13 cellular contexts compared by ENCODE assay signal in genomic region chrX:41110801-41111625, GRCh38. TPM values are rescaled to one million over a fixed set of nuclear protein-coding genes. Genes with fewer than 3 reads are reported as not detected.
A peak's percentile ranks its signal among the peaks of the same experiment; 100 is the strongest.
DNase-seq lines count a peak whose midpoint lies in the region; ATAC-seq, FAIRE-seq and TF ChIP-seq lines count a peak whose summit lies in the region.
"Had no signal": no experiment of that assay in that cellular context is flagged by ENCODE, and none has a peak within 500 bp of the region (broad histone marks: within the 10 kb centered on the region; RNA-seq: fewer than 3 reads in every experiment).

No MANE protein-coding gene starts in this region.

- no peak overlapping the region for H3K4me2 ChIP-seq in GM12878 (ENCODE audit: control insufficient read depth, insufficient read depth)

- H3K27ac Mint-ChIP-seq in IgD-negative memory B cell (peak overlapping the region in 2 of 3 donors; percentile 11 to 81), nephron (peak overlapping the region in 2 of 3 experiments; percentile 0 to 55)

- H3K4me3 ChIP-seq in GM12878: no peak overlapping the region

- DNase-seq in DMS 273 (lab: John Stamatoyannopoulos, UW; ENCODE audit: unreplicated experiment) (peak; percentile 50), DMS 273 treated with DMSO at 0.1 percent for 48 hours (lab: John Stamatoyannopoulos, UW) (no peak), GM12878 (ENCODE audit: low read depth, low spot score) (no peak), ureter (ENCODE audit: low spot score) (no peak)
- no peak for DNase-seq in activated effector memory CD4-positive, alpha-beta T cell treated with anti-CD3 and anti-CD28 coated beads, Interleukin-2, amount 50 U/mL, for 16 hours
- DNase-seq: H7 had no signal

- RAD21 ChIA-PET in GM12878 (lab: Charles Lee; ENCODE audit: unreplicated experiment): interaction anchor here (1.1 to 9.1 kb wide), 6 partner anchors 11 to 459 kb away, joined by 3 to 78 read pairs (median 8); partner anchors contain the start of gene USP9X

- H4K20me1 ChIP-seq in GM12878 (ENCODE audit: control insufficient read depth, insufficient read depth): peaks cover 8% of the 10 kb centered on the region; the same call in 1 of the 2 replicates

- no peak for TF ChIP-seq POLR2A in GM12878 (IDR thresholded peaks at IDR 0.05; ENCODE audit: low read depth, low read length)

- CTCF ChIA-PET in GM12878 (lab: Yijun Ruan, JAX): interaction anchor here (1.1 to 2.6 kb wide), 6 partner anchors 9 to 567 kb away, joined by 3 to 13 read pairs (median 5); no protein-coding TSS in a partner anchor

- H3K27me3 ChIP-seq in GM12878 (replicated peaks in 1 of 2; ENCODE audit: control insufficient read depth in 2 of 2, insufficient read depth in 2 of 2, low read length in 1 of 2): no peaks in the 10 kb centered on the region

- no peak for TF ChIP-seq RAD21 in GM12878 (IDR thresholded peaks at IDR 0.05; ENCODE audit: insufficient read depth, low read depth, low read length)

- intact Hi-C loops in GM12878 (cut with micrococcal nuclease; ENCODE audit: unreplicated experiment): loop anchor here (5.0 to 10.0 kb wide), 2 partner anchors 319 to 566 kb away; no protein-coding TSS in a partner anchor

- H3K79me2 ChIP-seq in GM12878 (ENCODE audit: control insufficient read depth, insufficient read depth, low read length): peaks cover 84% of the 10 kb centered on the region

- POLR2A ChIA-PET in GM12878 (lab: Charles Lee): interaction anchor here (1.4 to 2.7 kb wide), 2 partner anchors 21 to 25 kb away, joined by 4 to 16 read pairs; partner anchors contain the start of gene USP9X

- peaks cover 0 to 4% of the 10 kb centered on the region in 2 experiments; a peak in 1 of 4 replicates for H3K36me3 ChIP-seq in GM12878 (ENCODE audit: control insufficient read depth in 2 of 2, insufficient read depth in 2 of 2, low read length in 1 of 2)

- no peak for TF ChIP-seq CTCF in GM12878 (IDR thresholded peaks at IDR 0.05 in 2 of 3, conservative IDR thresholded peaks at IDR 0.05 in 1 of 3; ENCODE audit: control insufficient read depth in 2 of 3, extremely low read depth in 1 of 3, insufficient read depth in 1 of 3, low read depth in 3 of 3, low read length in 3 of 3)
- no peak for TF ChIP-seq CTCF in nephron (IDR thresholded peaks at IDR 0.05; ENCODE audit: unreplicated experiment in 3 of 3)

- no peak overlapping the region for H3K27ac ChIP-seq in GM12878 (ENCODE audit: control insufficient read depth, insufficient read depth)
- H3K27ac ChIP-seq: 22Rv1 had no signal

- H3K4me1 Mint-ChIP-seq in IgD-negative memory B cell (peaks cover 49 to 62% (median 60%) of the 10 kb centered on the region in 3 donors), nephron (peaks cover 45% of the 10 kb centered on the region)

- no peak overlapping the region for H2AFZ ChIP-seq in GM12878 (ENCODE audit: control insufficient read depth, low read depth, low read length)

- peaks cover 3% of the 10 kb centered on the region for H3K36me3 Mint-ChIP-seq in IgD-negative memory B cell
- peaks cover 6% of the 10 kb centered on the region for H3K36me3 Mint-ChIP-seq in nephron (ENCODE audit: low read depth)

- ATAC-seq in GM12878: no peak
- ATAC-seq in GM21737 (IDR thresholded peaks at IDR 0.05; ENCODE audit: unreplicated experiment): no peak

- BruUV-seq in GM12878 (replicated peaks; lab: Mats Ljungman, UMichigan): TSS peak; percentile 14

- H3K4me3 Mint-ChIP-seq in IgD-negative memory B cell (peak overlapping the region in 3 of 4 donors; percentile 1 to 15 (median 2)), nephron (no peak overlapping the region)

- H3K9me3 Mint-ChIP-seq in IgD-negative memory B cell (peaks cover 0 to 5% (median 0%) of the 10 kb centered on the region in 3 donors), nephron (peaks cover 11% of the 10 kb centered on the region)

- H3K9ac ChIP-seq in GM12878 (ENCODE audit: control insufficient read depth, insufficient read depth, low read length): no peak overlapping the region

- peaks cover 4% of the 10 kb centered on the region; the same call in 1 of the 2 replicates for H3K4me1 ChIP-seq in GM12878 (ENCODE audit: control insufficient read depth, insufficient read depth, low read length)

- SMC1A ChIA-PET in GM12878 (lab: Charles Lee; ENCODE audit: uncharacterized antibody, unreplicated experiment): interaction anchor here (0.7 to 10.2 kb wide), 11 partner anchors 15 to 567 kb away, joined by 3 to 109 read pairs (median 7); no protein-coding TSS in a partner anchor

- no peak for TF ChIP-seq EP300 in GM12878 (IDR thresholded peaks at IDR 0.05; ENCODE audit: borderline replicate concordance in 1 of 2, control insufficient read depth in 1 of 2, low read depth in 2 of 2, low read length in 2 of 2)

- in situ Hi-C loops in GM12878 (cut with MboI): loop anchor here (10.0 kb wide), 1 partner anchor 466 kb away; the partner anchor contains the start of gene CXorf38

- H3K9me3 ChIP-seq in GM12878 (replicated peaks; ENCODE audit: control insufficient read depth, insufficient read depth, low read length): peaks cover 4% of the 10 kb centered on the region; the same call in 2 of the 3 replicates

- no peak for FAIRE-seq in GM12878 (lab: Jason Lieb, UNC)
- FAIRE-seq: endometrium, G401.6, keratinocyte had no signal

- 70% methylated on average over 7 of the region's 7 CpGs for WGBS in GM12878 (ENCODE audit: insufficient coverage, insufficient replicate concordance, low lambda C conversion rate, missing lambda C conversion rate)

- H3K27me3 Mint-ChIP-seq in IgD-negative memory B cell (no peaks in the 10 kb centered on the region), nephron (ENCODE audit: low read depth) (no peaks in the 10 kb centered on the region)

TF ChIP-seq in GM12878, 131 proteins besides CTCF, POLR2A, EP300 and RAD21:
- no peak for TF ChIP-seq SMAD5 (IDR thresholded peaks at IDR 0.05; ENCODE audit: low read depth)
- TF ChIP-seq HDGF (IDR thresholded peaks at IDR 0.05): no peak
- no peak for TF ChIP-seq ETV6 (conservative IDR thresholded peaks at IDR 0.05 in 1 of 2, IDR thresholded peaks at IDR 0.05 in 1 of 2; ENCODE audit: borderline replicate concordance in 1 of 2, low read depth in 1 of 2)
- TF ChIP-seq CHD2 (IDR thresholded peaks at IDR 0.05; ENCODE audit: borderline replicate concordance, low read depth, low read length): no peak
- TF ChIP-seq IKZF2 (IDR thresholded peaks at IDR 0.05): no peak
- TF ChIP-seq STAT3 (IDR thresholded peaks at IDR 0.05; ENCODE audit: low read depth, low read length): no peak
- TF ChIP-seq TBL1XR1 (IDR thresholded peaks at IDR 0.05; ENCODE audit: low read depth, low read length): no peak
- no peak for TF ChIP-seq TCF7 (IDR thresholded peaks at IDR 0.05; ENCODE audit: borderline replicate concordance)
- no peak for TF ChIP-seq LARP7 (IDR thresholded peaks at IDR 0.05)
- no peak for TF ChIP-seq RCOR1 (conservative IDR thresholded peaks at IDR 0.05; ENCODE audit: low read depth, low read length)
- TF ChIP-seq DPF2 (IDR thresholded peaks at IDR 0.05): no peak
- TF ChIP-seq STAT1 (conservative IDR thresholded peaks at IDR 0.05): no peak
- no peak for TF ChIP-seq SREBF1 (IDR thresholded peaks at IDR 0.05; ENCODE audit: low read length)
- no peak for TF ChIP-seq ZNF24 (IDR thresholded peaks at IDR 0.05)
- no peak for TF ChIP-seq SUZ12 (IDR thresholded peaks at IDR 0.05; ENCODE audit: unreplicated experiment)
- no peak for TF ChIP-seq MXI1 (IDR thresholded peaks at IDR 0.05; ENCODE audit: low read depth, low read length)
- TF ChIP-seq KDM1A (IDR thresholded peaks at IDR 0.05; ENCODE audit: borderline replicate concordance): no peak
- no peak for TF ChIP-seq POLR2AphosphoS2 (IDR thresholded peaks at IDR 0.05; ENCODE audit: low read depth, low read length)
- TF ChIP-seq IKZF1 (conservative IDR thresholded peaks at IDR 0.05): no peak
- TF ChIP-seq MTA2 (IDR thresholded peaks at IDR 0.05; ENCODE audit: low read depth): no peak

RNA-seq across cellular contexts. Expression of gene USP9X, which starts 25.8 kb away (rescaled TPM):
- polyA plus RNA-seq in IgD-negative memory B cell (20.6 TPM), GM12878 (2011; rRNA removed) (58.9 and 72.7 TPM in 2 replicates), GM12878 (2014; fragmentation: Illumina TruSeq; extraction: Trizol) (36.3 and 39.4 TPM in 2 replicates), GM12878 (2014; fragmentation: Nextera tagmentation; extraction: Ambion mirVana) (10 to 100 TPM in 1 of 2 experiments, 1 to 10 TPM in 1; 9.3 to 17.4 TPM), GM12878 (2014; rRNA removed) (18.4 and 20.1 TPM in 2 replicates), GM12878 (2016; fragmentation: Nextera tagmentation; extraction: Ambion mirVana) (10 to 100 TPM; 26.7 to 27.2 TPM)
- total RNA-seq in GM12878 (2013; cell fraction: nucleolus; rRNA removed): 262 and 288 TPM in 2 replicates
- total RNA-seq in GM12878 (2014; rRNA removed) (61.6 and 76.1 TPM in 2 replicates), GM12878 (2014; rRNA removed; fragmentation: Illumina TruSeq; extraction: Trizol) (46.9 and 50.5 TPM in 2 replicates), GM12878 (2021) (47.9 and 55.6 TPM in 2 replicates), ureter (93.8 TPM)
- 19.1 TPM for polyA plus RNA-seq in GM12878 (2011; ENCODE audit: low read depth)
- polyA plus RNA-seq in GM12878 (2011; cell fraction: cytosol; rRNA removed): 32.5 and 42.4 TPM in 2 replicates
- 43.9 and 56.2 TPM in 2 replicates for polyA plus RNA-seq in GM12878 (2011; cell fraction: nucleus; rRNA removed)
- 25.2 and 34.8 TPM in 2 replicates for polyA plus RNA-seq in GM12878 (2012)
- 434 and 467 TPM in 2 replicates for polyA minus RNA-seq in GM12878 (2011; rRNA and poly(A)+ RNA removed)
- 84.7 and 88.0 TPM in 2 replicates for polyA minus RNA-seq in GM12878 (2011; cell fraction: cytosol; rRNA and poly(A)+ RNA removed)
- 99.3 and 124 TPM in 2 replicates for polyA minus RNA-seq in GM12878 (2011; cell fraction: nucleus; rRNA and poly(A)+ RNA removed)

Comparison
In these comparisons a context has a peak if more than half of its experiments do, and no peak if none do; other contexts are left out.
1. H3K4me3 Mint-ChIP-seq: peak in IgD-negative memory B cell (3 of 4); none in nephron (0 of 3).